In the genomic region with DNA sequence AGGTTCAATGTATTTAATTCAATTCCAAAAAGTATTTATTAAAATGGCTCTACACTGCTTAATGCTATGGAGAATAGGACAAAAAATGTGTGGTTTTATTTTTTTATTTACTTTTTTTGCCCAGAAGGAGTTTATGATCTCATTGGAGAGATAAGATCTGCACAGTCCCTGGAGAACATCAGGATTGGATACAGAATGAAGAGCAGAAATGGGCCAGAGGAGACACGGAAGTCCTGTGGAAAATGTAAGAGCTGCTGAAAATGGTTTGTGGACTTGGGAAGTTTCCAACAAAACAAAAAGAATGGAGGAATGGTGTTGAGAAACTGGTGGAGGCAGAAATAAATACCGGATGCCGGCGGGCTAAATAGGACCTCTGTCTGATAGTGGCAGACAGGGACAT, we compare ENCODE assay signal across 24 cellular contexts.
"Had no signal": no experiment of that assay in that cellular context is flagged by ENCODE, and none has a peak within 500 bp of the region (broad histone marks: within the 10 kb centered on the region; RNA-seq: fewer than 3 reads in every experiment).

No MANE protein-coding gene starts in this region.

- H3K4me3 ChIP-seq: SJSA1, SK-N-MC had no signal

- DNase-seq: IMR-90, Kasumi-1, KG1, MV-4-11, NCI-H1092, NCI-H1436, NCI-H187, NCI-H2029, NCI-H2081 treated with DMSO at 0.1 percent for 48 hours, NCI-H2171, NCI-H226, NCI-H446, NCI-H510A, NCI-H524 treated with DMSO at 0.1 percent for 48 hours, NCI-H69, NCI-H774, Right ventricle myocardium superior, RPMI8226, SIG-M5, SW 1271, T-cell had no signal

- H3K27ac ChIP-seq: SJSA1, SK-N-MC had no signal

- ATAC-seq: HepG2, T-cell had no signal
